12 cellular contexts compared by ENCODE assay signal in genomic region chr1:26122988-26123973, GRCh38. TPM values are rescaled to one million over a fixed set of nuclear protein-coding genes. Genes with fewer than 3 reads are reported as not detected.
DNase-seq lines count a peak whose midpoint lies in the region; ATAC-seq and TF ChIP-seq lines count a peak whose summit lies in the region.
"Had no signal": no experiment of that assay in that cellular context is flagged by ENCODE, and none has a peak within 500 bp of the region (broad histone marks: within the 10 kb centered on the region; RNA-seq: fewer than 3 reads in every experiment).

No MANE protein-coding gene starts in this region.

- no peak for TF ChIP-seq CTCF in heart right ventricle (IDR thresholded peaks at IDR 0.05)
- no peak for TF ChIP-seq CTCF in thyroid gland (IDR thresholded peaks at IDR 0.05)

- intact Hi-C loops in heart right ventricle (cut with DNase I) (no loop called here), Right ventricle myocardium superior (cut with DNase I) (no loop called here), thyroid gland (cut with DNase I) (no loop called here)

- H3K4me3 Mint-ChIP-seq in T-helper 17 cell: peak overlapping the region; percentile 58
- H3K4me3 Mint-ChIP-seq: naive B cell had no signal

- DNase-seq in heart right ventricle: no peak
- no peak for DNase-seq in Right ventricle myocardium superior
- no peak for DNase-seq in T-helper 17 cell
- DNase-seq in thyroid gland: no peak
- DNase-seq in SKM-1 treated with dmso at 0.1 percent for 144 hours (lab: John Stamatoyannopoulos, UW; ENCODE audit: unreplicated experiment): no peak
- DNase-seq in NCI-H2171 treated with DMSO at 0.1 percent for 48 hours (lab: John Stamatoyannopoulos, UW): no peak
- no peak for DNase-seq in SJCRH30
- DNase-seq: naive B cell, NCI-H446 treated with DMSO at 0.1 percent for 48 hours had no signal

- no peaks in the 10 kb centered on the region for H3K27me3 ChIP-seq in heart right ventricle
- no peaks in the 10 kb centered on the region for H3K27me3 ChIP-seq in esophagus (ENCODE audit: control insufficient read depth in 1 of 2, insufficient read depth in 2 of 2, low read length in 2 of 2)
- H3K27me3 ChIP-seq in thyroid gland: no peaks in the 10 kb centered on the region
- no peaks in the 10 kb centered on the region for H3K27me3 ChIP-seq in SJCRH30
- H3K27me3 ChIP-seq: BLaER1 had no signal

- H3K27ac ChIP-seq in heart right ventricle (peak overlapping the region in 6 of 10 donors; percentile 14 to 67 (median 21)), esophagus (ENCODE audit: low read depth in 2 of 2, low read length in 1 of 2) (peak overlapping the region; percentile 66 to 77), thyroid gland (peak overlapping the region; percentile 10 to 80 (median 69)), SJCRH30 (no peak overlapping the region)
- H3K27ac ChIP-seq: BLaER1 had no signal

- H3K4me1 ChIP-seq in heart right ventricle (peaks cover 0 to 90% (median 50%) of the 10 kb centered on the region in 9 donors), esophagus (ENCODE audit: control insufficient read depth in 2 of 2, insufficient read depth in 2 of 2, low read length in 1 of 2) (no peaks in the 10 kb centered on the region), thyroid gland (peaks cover 50 to 71% of the 10 kb centered on the region in 2 donors), SJCRH30 (no peaks in the 10 kb centered on the region)

- H3K4me3 ChIP-seq in heart right ventricle (no peak overlapping the region), esophagus (ENCODE audit: low read depth in 1 of 2, low read length in 2 of 2) (no peak overlapping the region), thyroid gland (replicated peaks in 1 of 3) (no peak overlapping the region), SJCRH30 (no peak overlapping the region)
- H3K4me3 ChIP-seq: BLaER1 had no signal

- TF ChIP-seq POLR2A in thyroid gland (IDR thresholded peaks at IDR 0.05): no peak

- peaks cover 33% of the 10 kb centered on the region for H3K4me1 Mint-ChIP-seq in T-helper 17 cell

- peaks cover 3% of the 10 kb centered on the region for H3K36me3 Mint-ChIP-seq in T-helper 17 cell (ENCODE audit: low read depth)
- H3K36me3 Mint-ChIP-seq: naive B cell had no signal

- H3K27me3 Mint-ChIP-seq in T-helper 17 cell: no peaks in the 10 kb centered on the region
- H3K27me3 Mint-ChIP-seq: naive B cell had no signal

- peak overlapping the region; percentile 77 for H3K27ac Mint-ChIP-seq in T-helper 17 cell

- ATAC-seq in heart right ventricle: peak in 1 of 8 donors; percentile 33
- ATAC-seq in Right ventricle myocardium superior (ENCODE audit: poor library complexity): no peak
- no peak for ATAC-seq in T-helper 17 cell

- H3K36me3 ChIP-seq in heart right ventricle (peaks cover 0 to 61% (median 1%) of the 10 kb centered on the region in 9 donors), esophagus (ENCODE audit: control insufficient read depth in 2 of 2, insufficient read depth in 2 of 2, low read length in 1 of 2) (no peaks in the 10 kb centered on the region), thyroid gland (no peaks in the 10 kb centered on the region), SJCRH30 (peaks cover 9% of the 10 kb centered on the region; the same call in 1 of the 2 replicates)

- WGBS in heart right ventricle, 2 donors: 88 to 90% methylated on average over 7 of the region's 7 CpGs
- WGBS in esophagus, 2 donors: 66 to 68% methylated on average over 7 of the region's 7 CpGs
- 81 to 84% methylated on average over 7 of the region's 7 CpGs for WGBS in thyroid gland, 2 donors

- H3K9me3 ChIP-seq in heart right ventricle (no peaks in the 10 kb centered on the region), T-helper 17 cell (ENCODE audit: control insufficient read depth, low read length, poor library complexity, severe bottlenecking) (no peaks in the 10 kb centered on the region), esophagus (ENCODE audit: control insufficient read depth in 2 of 2, insufficient read depth in 1 of 2, low read depth in 1 of 2, low read length in 1 of 2) (no peaks in the 10 kb centered on the region), thyroid gland (no peaks in the 10 kb centered on the region), SJCRH30 (replicated peaks) (no peaks in the 10 kb centered on the region)
- H3K9me3 ChIP-seq: BLaER1 had no signal

RNA-seq across cellular contexts. Expression of gene PDIK1L, which starts 11.7 kb away (rescaled TPM):
- total RNA-seq in heart right ventricle: 1 to 10 TPM; 3.8 to 8.3 (median 5.7) TPM
- polyA plus RNA-seq in heart right ventricle: 1 to 10 TPM; 1.6 to 2.3 TPM
- 4.0 TPM for total RNA-seq in Right ventricle myocardium superior
- 1 to 10 TPM; 6.8 to 7.6 TPM for total RNA-seq in T-helper 17 cell
- 1 to 10 TPM; 2.6 to 3.7 TPM for polyA plus RNA-seq in esophagus
- 10 to 100 TPM; 24.2 to 39.0 (median 25.5) TPM for total RNA-seq in thyroid gland
- 8.1 and 8.7 TPM in 2 replicates for total RNA-seq in SJCRH30 (2014; rRNA removed; shearing (Covaris generic))

RNA-seq across cellular contexts. Expression of gene FAM110D, which starts 35.6 kb away (rescaled TPM):
- 1 to 10 TPM; 2.1 to 4.7 (median 3.1) TPM for total RNA-seq in heart right ventricle
- polyA plus RNA-seq in heart right ventricle: 1 to 10 TPM; 3.8 to 6.1 TPM
- 4.0 TPM for total RNA-seq in Right ventricle myocardium superior
- total RNA-seq in T-helper 17 cell: not detected
- 1 to 10 TPM in 1 of 2 donors, under 1 TPM in 1; 0.94 to 1.6 TPM for polyA plus RNA-seq in esophagus
- 10 to 100 TPM in 1 of 4 donors, 1 to 10 TPM in 3; 3.5 to 15.6 (median 6.8) TPM for total RNA-seq in thyroid gland
- 0.10 and 0.18 TPM in 2 replicates for total RNA-seq in SJCRH30 (2014; rRNA removed; shearing (Covaris generic))
- total RNA-seq: fibroblast of lung had no signal
- polyA plus RNA-seq: fibroblast of lung had no signal

RNA-seq across cellular contexts. Expression of gene C1orf232, which starts 45.5 kb away (rescaled TPM):
- total RNA-seq in heart right ventricle: not detected
- polyA plus RNA-seq in heart right ventricle: not detected
- not detected for total RNA-seq in Right ventricle myocardium superior
- total RNA-seq in T-helper 17 cell: not detected
- polyA plus RNA-seq in esophagus: not detected
- not detected for total RNA-seq in thyroid gland
- total RNA-seq in SJCRH30 (2014; rRNA removed; shearing (Covaris generic)): 0.18 TPM in 1 of 2 replicates, not detected in the other
- total RNA-seq: fibroblast of lung had no signal
- polyA plus RNA-seq: fibroblast of lung had no signal

RNA-seq across cellular contexts. Expression of gene ZNF593, which starts 46.4 kb away (rescaled TPM):
- 10 to 100 TPM; 10.7 to 26.0 (median 18.3) TPM for total RNA-seq in heart right ventricle
- polyA plus RNA-seq in heart right ventricle: 100 to 1,000 TPM in 1 of 2 donors, 10 to 100 TPM in 1; 45.6 to 159 TPM
- 14.1 TPM for total RNA-seq in Right ventricle myocardium superior
- 10 to 100 TPM; 15.6 to 15.9 TPM for total RNA-seq in T-helper 17 cell
- 10 to 100 TPM; 42.3 to 63.3 TPM for polyA plus RNA-seq in esophagus
- total RNA-seq in thyroid gland: 10 to 100 TPM; 18.3 to 65.8 (median 27.3) TPM
- 27.4 and 38.8 TPM in 2 replicates for total RNA-seq in SJCRH30 (2014; rRNA removed; shearing (Covaris generic))

RNA-seq across cellular contexts. Expression of gene ZNF593OS, which starts 48.4 kb away (rescaled TPM):
- total RNA-seq in heart right ventricle (not detected), Right ventricle myocardium superior (not detected), T-helper 17 cell (not detected), thyroid gland (under 1 TPM in 1 of 4 donors, not detected in 3; 0.33 TPM)
- polyA plus RNA-seq in heart right ventricle (under 1 TPM in 1 of 2 donors, not detected in 1; 0.46 TPM), esophagus (under 1 TPM; 0.12 to 0.22 TPM)
- not detected in 2 replicates for total RNA-seq in SJCRH30 (2014; rRNA removed; shearing (Covaris generic))
- total RNA-seq: fibroblast of lung had no signal
- polyA plus RNA-seq: fibroblast of lung had no signal
